ENCODE assay signal across 8 cellular contexts in the genomic region with DNA sequence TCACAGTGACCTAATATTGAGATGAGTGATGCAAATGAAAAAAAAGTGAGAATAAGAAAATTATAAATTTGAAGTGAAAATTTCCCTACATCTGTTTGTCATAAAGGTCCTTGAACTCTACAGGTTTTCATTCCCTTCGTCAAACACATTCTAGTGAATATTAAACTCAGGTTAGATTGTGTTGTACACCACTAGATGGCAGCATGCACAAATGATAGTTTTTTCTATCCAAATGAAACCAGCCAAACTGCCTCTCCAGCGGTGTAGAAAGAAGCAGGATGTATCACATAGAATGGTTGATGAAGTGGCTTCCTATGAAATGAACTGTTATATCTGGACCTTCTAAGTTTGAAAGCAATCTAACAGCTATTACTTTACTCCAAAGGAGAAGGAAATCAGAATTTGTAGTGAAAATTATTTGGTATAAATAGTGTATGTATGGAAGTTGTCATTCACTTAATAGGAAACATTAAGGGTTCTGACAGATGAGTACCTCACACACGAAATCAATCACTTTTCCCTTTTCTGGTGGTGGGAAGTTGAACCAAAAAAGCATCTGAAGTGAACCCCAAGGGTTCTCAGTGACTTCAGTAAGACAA.
DNase-seq lines count a peak whose midpoint lies in the region; ATAC-seq, FAIRE-seq and TF ChIP-seq lines count a peak whose summit lies in the region.

No MANE protein-coding gene starts in this region.

- no peak overlapping the region for H3K27ac ChIP-seq in OCI-LY1 (ENCODE audit: low read depth, low read length, poor library complexity, severe bottlenecking)
- H3K27ac ChIP-seq in thyroid gland = no peak overlapping the region

- TF ChIP-seq CTCF in OCI-LY1 (IDR thresholded peaks at IDR 0.05; ENCODE audit: low read length) = peak; percentile 66
- peak; percentile 40 for TF ChIP-seq CTCF in bronchial epithelial cell (IDR thresholded peaks at IDR 0.05; ENCODE audit: insufficient read depth, low read length, severe bottlenecking)
- TF ChIP-seq CTCF in kidney epithelial cell (IDR thresholded peaks at IDR 0.05; ENCODE audit: insufficient read depth, low read length, poor library complexity, severe bottlenecking) = peak; percentile 45
- TF ChIP-seq CTCF in thyroid gland (IDR thresholded peaks at IDR 0.05) = peak; percentile 29 to 86 (median 58)

- no peak overlapping the region for H3K27ac Mint-ChIP-seq in activated naive CD4-positive, alpha-beta T cell treated with anti-CD3 and anti-CD28 coated beads, Interleukin-2, amount 10 ng/mL, durations not matched to agents 7 days and 5 days

- no peaks in the 10 kb centered on the region for H4K20me1 ChIP-seq in OCI-LY1 (ENCODE audit: insufficient read depth, low read length)

- H3K4me1 ChIP-seq in OCI-LY1 (ENCODE audit: insufficient read depth, low read length, severe bottlenecking) (no peaks in the 10 kb centered on the region), thyroid gland (peaks cover 0 to 4% of the 10 kb centered on the region in 2 donors)

- ATAC-seq in GM21619 (IDR thresholded peaks at IDR 0.05; ENCODE audit: unreplicated experiment) = peak; percentile 88

- WGBS in thyroid gland, 2 donors = 17 to 21% methylated on average over 3 of the region's 3 CpGs

- TF ChIP-seq POLR2A in thyroid gland (IDR thresholded peaks at IDR 0.05) = no peak

- no peaks in the 10 kb centered on the region for H3K36me3 Mint-ChIP-seq in activated naive CD4-positive, alpha-beta T cell treated with anti-CD3 and anti-CD28 coated beads, Interleukin-2, amount 10 ng/mL, durations not matched to agents 7 days and 5 days

- H3K36me3 ChIP-seq in OCI-LY1 (ENCODE audit: insufficient read depth, low read length) (no peaks in the 10 kb centered on the region), bronchial epithelial cell (ENCODE audit: control insufficient read depth, insufficient read depth, low read length) (no peaks in the 10 kb centered on the region), kidney epithelial cell (ENCODE audit: control insufficient read depth, insufficient read depth, low read length) (no peaks in the 10 kb centered on the region), thyroid gland (no peaks in the 10 kb centered on the region)

- CTCF ChIA-PET in activated naive CD4-positive, alpha-beta T cell treated with anti-CD3 and anti-CD28 coated beads, Interleukin-2, amount 10 ng/mL, durations not matched to agents 7 days and 5 days (lab: Charles Lee) = interaction anchor here (0.9 to 1.4 kb wide), 4 partner anchors 9 to 1187 kb away, joined by 3 to 5 read pairs (median 3); no protein-coding TSS in a partner anchor

- peaks cover 35% of the 10 kb centered on the region for H3K27me3 Mint-ChIP-seq in activated naive CD4-positive, alpha-beta T cell treated with anti-CD3 and anti-CD28 coated beads, Interleukin-2, amount 10 ng/mL, durations not matched to agents 7 days and 5 days

- peaks cover 7% of the 10 kb centered on the region for H3K4me1 Mint-ChIP-seq in activated naive CD4-positive, alpha-beta T cell treated with anti-CD3 and anti-CD28 coated beads, Interleukin-2, amount 10 ng/mL, durations not matched to agents 7 days and 5 days

- no peaks in the 10 kb centered on the region for H3K79me2 ChIP-seq in OCI-LY1 (ENCODE audit: insufficient read depth, low read length)

- no peak overlapping the region for H3K4me3 Mint-ChIP-seq in activated naive CD4-positive, alpha-beta T cell treated with anti-CD3 and anti-CD28 coated beads, Interleukin-2, amount 10 ng/mL, durations not matched to agents 7 days and 5 days

- FAIRE-seq in HTR-8/SVneo (lab: Jason Lieb, UNC) = no peak
- FAIRE-seq in bronchial epithelial cell (lab: Jason Lieb, UNC) = no peak

- H2AFZ ChIP-seq in OCI-LY1 (ENCODE audit: low read length) = no peak overlapping the region

- no peaks in the 10 kb centered on the region for H3K9me3 ChIP-seq in OCI-LY1 (ENCODE audit: low read length)
- H3K9me3 ChIP-seq in thyroid gland = no peaks in the 10 kb centered on the region

- H3K4me3 ChIP-seq in OCI-LY1 (ENCODE audit: low read depth, low read length, poor library complexity, severe bottlenecking) (no peak overlapping the region), bronchial epithelial cell (ENCODE audit: low read depth, low read length) (no peak overlapping the region), kidney epithelial cell (ENCODE audit: low read depth, low read length) (no peak overlapping the region), thyroid gland (replicated peaks in 1 of 3) (no peak overlapping the region)

- no peak overlapping the region for H3K4me2 ChIP-seq in OCI-LY1 (ENCODE audit: low read length)

- H3F3A ChIP-seq in OCI-LY1 (ENCODE audit: insufficient read depth, low read length) = no peaks in the 10 kb centered on the region

- DNase-seq in activated naive CD4-positive, alpha-beta T cell treated with anti-CD3 and anti-CD28 coated beads, Interleukin-2, amount 10 ng/mL, durations not matched to agents 7 days and 5 days = peak; percentile 44
- DNase-seq in activated naive CD4-positive, alpha-beta T cell treated with Interleukin-2 at 50 U/mL for 16 hours = no peak
- DNase-seq in HTR-8/SVneo (ENCODE audit: insufficient read length, low spot score) = peak; percentile 30
- peak; percentile 63 for DNase-seq in bronchial epithelial cell (ENCODE audit: low read depth)
- DNase-seq in kidney epithelial cell (ENCODE audit: low read depth) = peak; percentile 25
- peak; percentile 43 to 45 for DNase-seq in thyroid gland

- H3K27me3 ChIP-seq in OCI-LY1 (ENCODE audit: insufficient read depth, low read length) (no peaks in the 10 kb centered on the region; the same call in 1 of the 2 replicates), bronchial epithelial cell (ENCODE audit: control insufficient read depth, insufficient read depth, low read length) (no peaks in the 10 kb centered on the region), kidney epithelial cell (ENCODE audit: control insufficient read depth, insufficient read depth, low read length) (no peaks in the 10 kb centered on the region), thyroid gland (no peaks in the 10 kb centered on the region)

- intact Hi-C loops in thyroid gland (cut with DNase I) = no loop called here

- no peaks in the 10 kb centered on the region for H3K9me3 Mint-ChIP-seq in activated naive CD4-positive, alpha-beta T cell treated with anti-CD3 and anti-CD28 coated beads, Interleukin-2, amount 10 ng/mL, durations not matched to agents 7 days and 5 days

- no peaks in the 10 kb centered on the region for H3K9me2 ChIP-seq in OCI-LY1 (ENCODE audit: low read depth, low read length)

- no peak overlapping the region for H3K9ac ChIP-seq in OCI-LY1 (ENCODE audit: low read length)
